In the genomic region with DNA sequence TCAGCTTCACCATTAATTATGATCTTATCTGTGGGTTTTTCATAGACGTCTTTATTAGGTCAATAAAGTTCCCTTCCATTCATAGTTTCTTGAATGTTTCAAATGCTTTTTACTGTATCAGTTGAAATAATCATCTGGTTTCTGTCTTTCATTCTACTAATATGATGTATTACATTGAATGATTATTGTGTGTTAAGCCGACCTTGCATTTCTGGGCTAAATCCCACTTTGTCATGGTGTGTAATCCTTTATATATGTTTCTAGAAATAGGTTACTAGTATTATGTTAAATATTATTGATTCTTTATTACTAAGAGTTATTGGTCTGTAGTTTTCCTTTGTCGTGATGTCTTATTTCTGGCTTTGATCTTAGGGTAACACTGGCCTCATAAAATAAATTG, we compare ENCODE assay signal across 24 cellular contexts.
DNase-seq lines count a peak whose midpoint lies in the region; ATAC-seq, FAIRE-seq and TF ChIP-seq lines count a peak whose summit lies in the region.
"Had no signal": no experiment of that assay in that cellular context is flagged by ENCODE, and none has a peak within 500 bp of the region (broad histone marks: within the 10 kb centered on the region; RNA-seq: fewer than 3 reads in every experiment).

No MANE protein-coding gene starts in this region.

- in situ Hi-C loops in HepG2 (cut with HindIII; ENCODE audit: extremely low pct_ligation_motif_present, low pct_unique_long_range_greater_than_20kb) = no loop called here
- in situ Hi-C loops in K562 (cut with MboI) = no loop called here

- TF ChIP-seq RAD21 in HepG2 (CRISPR knock-in tag; IDR thresholded peaks at IDR 0.05) (no peak), K562 (CRISPR knock-in tag; conservative IDR thresholded peaks at IDR 0.05 in 1 of 2, IDR thresholded peaks at IDR 0.05 in 1 of 2) (no peak)

- H3K9me1 ChIP-seq in K562 (ENCODE audit: control insufficient read depth, insufficient read depth, low read length) = no peaks in the 10 kb centered on the region

- H3K27me3 ChIP-seq in HepG2 (ENCODE audit: control insufficient read depth in 1 of 2, insufficient read depth in 2 of 2, low read length in 2 of 2) = no peaks in the 10 kb centered on the region
- no peaks in the 10 kb centered on the region for H3K27me3 ChIP-seq in right lobe of liver
- H3K27me3 ChIP-seq in K562 (ENCODE audit: control insufficient read depth in 2 of 2, insufficient read depth in 2 of 2, low read length in 2 of 2) = no peaks in the 10 kb centered on the region
- H3K27me3 ChIP-seq: BE2C, BLaER1 had no signal

- H3K36me3 ChIP-seq in HepG2 (replicated peaks in 1 of 2; ENCODE audit: control insufficient read depth in 1 of 2, insufficient read depth in 2 of 2, low read length in 2 of 2) = no peaks in the 10 kb centered on the region
- H3K36me3 ChIP-seq in right lobe of liver = no peaks in the 10 kb centered on the region
- H3K36me3 ChIP-seq in K562 (ENCODE audit: control insufficient read depth, insufficient read depth, low read length) = no peaks in the 10 kb centered on the region
- H3K36me3 ChIP-seq: BE2C, BLaER1 had no signal

- intact Hi-C loops in HepG2 (cut with micrococcal nuclease; ENCODE audit: unreplicated experiment) = loop anchor here (2.0 kb wide), 1 partner anchor 73 kb away; no protein-coding TSS in a partner anchor
- intact Hi-C loops in right lobe of liver (cut with DNase I) = no loop called here
- intact Hi-C loops in K562 (cut with micrococcal nuclease) = no loop called here

- H3K4me1 ChIP-seq in HepG2 (ENCODE audit: insufficient read depth, low read length) = no peaks in the 10 kb centered on the region
- H3K4me1 ChIP-seq in right lobe of liver = no peaks in the 10 kb centered on the region
- H3K4me1 ChIP-seq in K562 (replicated peaks in 1 of 2; ENCODE audit: control insufficient read depth in 2 of 2, insufficient read depth in 2 of 2, low read length in 2 of 2) = no peaks in the 10 kb centered on the region
- H3K4me1 ChIP-seq: BE2C, BLaER1 had no signal

- H3K27ac ChIP-seq in HepG2 (ENCODE audit: extremely low read length, insufficient read depth, low read length) = no peak overlapping the region
- no peak overlapping the region for H3K27ac ChIP-seq in right lobe of liver
- no peak overlapping the region for H3K27ac ChIP-seq in K562 (ENCODE audit: extremely low read depth, low read depth, low read length)
- H3K27ac ChIP-seq: 22Rv1, BLaER1 had no signal

- H3K9ac ChIP-seq in HepG2 (ENCODE audit: insufficient read depth, low read depth, low read length) = no peak overlapping the region
- no peak overlapping the region for H3K9ac ChIP-seq in K562 (ENCODE audit: insufficient read depth in 1 of 2, low read depth in 2 of 2, low read length in 2 of 2)
- H3K9ac ChIP-seq: BLaER1 had no signal

- no peaks in the 10 kb centered on the region for H4K20me1 ChIP-seq in HepG2 (ENCODE audit: insufficient read depth, low read length)
- no peaks in the 10 kb centered on the region for H4K20me1 ChIP-seq in K562 (replicated peaks; ENCODE audit: control insufficient read depth, insufficient read depth, low read length)
- H4K20me1 ChIP-seq: BLaER1 had no signal

- no TSS peak for BruUV-seq in HepG2 (replicated peaks; lab: Mats Ljungman, UMichigan)
- no TSS peak for BruUV-seq in K562 (replicated peaks; lab: Mats Ljungman, UMichigan)

- H2AFZ ChIP-seq in HepG2 (ENCODE audit: low read length) (no peak overlapping the region), K562 (ENCODE audit: low read depth, low read length) (no peak overlapping the region)

- POLR2A ChIA-PET in HepG2 (lab: Yijun Ruan, JAX) = no interaction called here
- POLR2A ChIA-PET in K562 (lab: Yijun Ruan, JAX) = no interaction called here

- H3K9me3 ChIP-seq in HepG2 (ENCODE audit: low read length) (no peaks in the 10 kb centered on the region), right lobe of liver (no peaks in the 10 kb centered on the region), K562 (replicated peaks; ENCODE audit: control insufficient read depth, insufficient read depth, low read depth, low read length) (no peaks in the 10 kb centered on the region)
- H3K9me3 ChIP-seq: BE2C, BLaER1 had no signal

- TF ChIP-seq EP300 in HepG2 (IDR thresholded peaks at IDR 0.05; ENCODE audit: low read depth in 2 of 2, low read length in 2 of 2) (no peak), HepG2 (CRISPR knock-in tag; IDR thresholded peaks at IDR 0.05; ENCODE audit: borderline replicate concordance) (no peak), K562 (IDR thresholded peaks at IDR 0.05; ENCODE audit: low read length) (no peak)

- H3K79me2 ChIP-seq in HepG2 (ENCODE audit: insufficient read depth, low read length) (no peaks in the 10 kb centered on the region), K562 (ENCODE audit: control insufficient read depth, insufficient read depth, low read length) (no peaks in the 10 kb centered on the region)

- CTCF ChIA-PET in HepG2 (lab: Yijun Ruan, JAX; ENCODE audit: low intra/inter-chr PET ratio, low total read pairs) (no interaction called here), K562 (lab: Yijun Ruan, JAX; ENCODE audit: low intra/inter-chr PET ratio) (no interaction called here)

- H3K4me2 ChIP-seq in HepG2 (ENCODE audit: low read depth, low read length) (no peak overlapping the region), K562 (ENCODE audit: insufficient read depth, low read length) (no peak overlapping the region)
- H3K4me2 ChIP-seq: BLaER1 had no signal

- ATAC-seq in HepG2 (no peak), right lobe of liver (no peak), K562 (no peak), HG02759 (IDR thresholded peaks at IDR 0.05; ENCODE audit: unreplicated experiment) (no peak)
- ATAC-seq: GM12878 had no signal

- no peak for TF ChIP-seq POLR2A in HepG2 (IDR thresholded peaks at IDR 0.05; ENCODE audit: insufficient read depth in 1 of 2, low read depth in 2 of 2, low read length in 2 of 2)
- no peak for TF ChIP-seq POLR2A in right lobe of liver (IDR thresholded peaks at IDR 0.05)
- TF ChIP-seq POLR2A in K562 (conservative IDR thresholded peaks at IDR 0.05) = no peak

- no peak for DNase-seq in HepG2 (ENCODE audit: low spot score)
- no peak for DNase-seq in right lobe of liver
- DNase-seq in K562 (ENCODE audit: extremely low read depth in 1 of 4, low spot score in 3 of 4) = no peak
- DNase-seq in NCI-H345 treated with DMSO at 0.1 percent for 48 hours (lab: John Stamatoyannopoulos, UW; ENCODE audit: unreplicated experiment) = no peak
- DNase-seq: ACHN; BE2C; C1 segment of cervical spinal cord; CD4-positive, alpha-beta memory T cell; CD4-positive, CD25-positive, alpha-beta regulatory T cell; CD8-positive, alpha-beta memory T cell; COR-L47; DMS 273 treated with DMSO at 0.1 percent for 48 hours; DMS153; DMS53; DMS79; DND-41; EL; GDM1 had no signal

- TF ChIP-seq CTCF in HepG2 (CRISPR knock-in tag; IDR thresholded peaks at IDR 0.05) (no peak), right lobe of liver (IDR thresholded peaks at IDR 0.05) (no peak), K562 (IDR thresholded peaks at IDR 0.05 in 2 of 3, conservative IDR thresholded peaks at IDR 0.05 in 1 of 3; ENCODE audit: insufficient read depth in 2 of 3, low read depth in 1 of 3, low read length in 3 of 3) (no peak)

- no peak overlapping the region for H3K4me3 ChIP-seq in HepG2 (replicated peaks in 1 of 3; ENCODE audit: insufficient read depth in 1 of 3, low read depth in 2 of 3, low read length in 3 of 3)
- H3K4me3 ChIP-seq in right lobe of liver = no peak overlapping the region
- H3K4me3 ChIP-seq in K562 = no peak overlapping the region
- H3K4me3 ChIP-seq: BLaER1, GM12878 had no signal

- no peak for FAIRE-seq in HepG2 (lab: Jason Lieb, UNC)
- FAIRE-seq in K562 (lab: Jason Lieb, UNC) = no peak
- FAIRE-seq: GM12878, GM12892, GM18507 had no signal

- 20% methylated on average over 3 of the region's 3 CpGs for WGBS in HepG2 (ENCODE audit: low lambda C conversion rate)
- WGBS in right lobe of liver (ENCODE audit: insufficient coverage, low coverage, low lambda C conversion rate, missing lambda C conversion rate) = 74% methylated on average over 3 of the region's 3 CpGs
- 7% methylated on average over 3 of the region's 3 CpGs for WGBS in K562 (ENCODE audit: insufficient coverage, low coverage, missing lambda C conversion rate)

TF ChIP-seq in HepG2, 621 proteins besides CTCF, POLR2A, EP300 and RAD21:
- 0 out of 2 replicates have a peak, but pooled peaks have one; percentile 37 for TF ChIP-seq MAFF (IDR thresholded peaks at IDR 0.05; ENCODE audit: low read depth, low read length)
- peak; percentile 37 to 58; a peak in 1 of 4 replicates for TF ChIP-seq MAFK (conservative IDR thresholded peaks at IDR 0.05 in 1 of 2, IDR thresholded peaks at IDR 0.05 in 1 of 2; ENCODE audit: low read length in 2 of 2)
- no peak for TF ChIP-seq SSRP1 (CRISPR knock-in tag; IDR thresholded peaks at IDR 0.05)

TF ChIP-seq in K562, 482 proteins besides CTCF, POLR2A, EP300 and RAD21:
- TF ChIP-seq MEIS2 (IDR thresholded peaks at IDR 0.05; ENCODE audit: partially characterized antibody) = no peak
- peak; percentile 75 for TF ChIP-seq ZNF324 (CRISPR knock-in tag; IDR thresholded peaks at IDR 0.05)

Comparison
In these comparisons a context has a peak if more than half of its experiments do, and no peak if none do; other contexts are left out.
1. Of the 241 proteins assayed by ChIP-seq in both HepG2 and K562: peak only in HepG2: MAFF and MAFK; only in K562: none; in both: none; in neither: 239.